9 cellular contexts compared by ENCODE assay signal in genomic region chr17:39928868-39929651, GRCh38. TPM values are rescaled to one million over a fixed set of nuclear protein-coding genes. Genes with fewer than 3 reads are reported as not detected.
DNase-seq lines count a peak whose midpoint lies in the region; ATAC-seq, FAIRE-seq and TF ChIP-seq lines count a peak whose summit lies in the region.
"Had no signal": no experiment of that assay in that cellular context is flagged by ENCODE, and none has a peak within 500 bp of the region (broad histone marks: within the 10 kb centered on the region; RNA-seq: fewer than 3 reads in every experiment).

No MANE protein-coding gene starts in this region.

- TF ChIP-seq POLR2A in erythroblast (IDR thresholded peaks at IDR 0.05; ENCODE audit: low read length), result no peak

- no peak overlapping the region for H3K4me3 Mint-ChIP-seq in effector memory CD8-positive, alpha-beta T cell

- H3K27me3 ChIP-seq in Panc1 (ENCODE audit: control insufficient read depth, insufficient read depth, low read length), result no peaks in the 10 kb centered on the region

- ATAC-seq in Panc1, result no peak
- ATAC-seq in GM21786 (IDR thresholded peaks at IDR 0.05; ENCODE audit: unreplicated experiment), result no peak
- ATAC-seq in effector memory CD8-positive, alpha-beta T cell (replicated peaks), result no peak

- no peaks in the 10 kb centered on the region for H3K27me3 Mint-ChIP-seq in effector memory CD8-positive, alpha-beta T cell

- in situ Hi-C loops in Panc1 (cut with HindIII; ENCODE audit: low pct_unique_long_range_greater_than_20kb, low sequenced_read_pairs), result no loop called here

- peaks cover 36% of the 10 kb centered on the region for H3K4me1 ChIP-seq in Panc1 (ENCODE audit: control insufficient read depth, insufficient read depth, low read length)

- DNase-seq in GM18507 (ENCODE audit: extremely low spot score, insufficient read length, low read depth), result no peak
- DNase-seq in Panc1 (ENCODE audit: low read depth, low spot score), result no peak
- DNase-seq in erythroblast (lab: John Stamatoyannopoulos, UW), result peak; percentile 57 to 68
- DNase-seq in renal cortical epithelial cell (ENCODE audit: low read depth), result peak; percentile 89
- DNase-seq in DMS153 (lab: John Stamatoyannopoulos, UW), result no peak
- DNase-seq in effector memory CD8-positive, alpha-beta T cell, result no peak
- DNase-seq in germinal center (ENCODE audit: low spot score), result no peak

- no peaks in the 10 kb centered on the region; the same call in 1 of the 2 replicates for H3K36me3 ChIP-seq in Panc1 (ENCODE audit: control insufficient read depth, insufficient read depth, low read length)

- H3K9me3 Mint-ChIP-seq in effector memory CD8-positive, alpha-beta T cell, result no peaks in the 10 kb centered on the region

- H3K9me3 ChIP-seq in Panc1 (ENCODE audit: control insufficient read depth, insufficient read depth, low read depth, low read length), result no peaks in the 10 kb centered on the region

- peak overlapping the region; percentile 88 for H3K27ac ChIP-seq in Panc1 (ENCODE audit: low read length)

- H3K4me1 Mint-ChIP-seq in effector memory CD8-positive, alpha-beta T cell (ENCODE audit: low read depth in 2 of 2), result peaks cover 34 to 36% of the 10 kb centered on the region in 2 donors

- peak overlapping the region in 1 of 2 experiments; percentile 77; a peak in 2 of 4 replicates for H3K4me3 ChIP-seq in Panc1 (ENCODE audit: low read depth in 2 of 2, low read length in 2 of 2)

- H3K27ac Mint-ChIP-seq in effector memory CD8-positive, alpha-beta T cell, result no peak overlapping the region

- CTCF ChIA-PET in Panc1 (lab: Charles Lee), result no interaction called here

- BruUV-seq in Panc1 (replicated peaks; lab: Mats Ljungman, UMichigan), result no TSS peak

- intact Hi-C loops in Panc1 (cut with micrococcal nuclease; ENCODE audit: unreplicated experiment), result no loop called here

- POLR2A ChIA-PET in Panc1 (lab: Charles Lee), result no interaction called here

- H3K36me3 Mint-ChIP-seq in effector memory CD8-positive, alpha-beta T cell (ENCODE audit: insufficient read depth), result peaks cover 30% of the 10 kb centered on the region

- no peak for TF ChIP-seq CTCF in Panc1 (IDR thresholded peaks at IDR 0.05)

- FAIRE-seq in GM18507 (lab: Jason Lieb, UNC), result peak; percentile 18
- FAIRE-seq: TTC549 had no signal

RNA-seq across cellular contexts. Expression of gene LRRC3C, which starts 1.5 kb away (rescaled TPM):
- not detected for total RNA-seq in Panc1 (2021; ENCODE audit: unreplicated experiment)
- polyA plus RNA-seq in Panc1 (2012; ENCODE audit: insufficient read length), result not detected
- total RNA-seq in renal cortical epithelial cell, result not detected in 2 replicates

RNA-seq across cellular contexts. Expression of gene ORMDL3, which starts 1.7 kb away (rescaled TPM):
- total RNA-seq in Panc1 (2021; ENCODE audit: unreplicated experiment) (55.1 TPM), renal cortical epithelial cell (55.2 and 89.6 TPM in 2 replicates)
- polyA plus RNA-seq in Panc1 (2012; ENCODE audit: insufficient read length), result 104 TPM

RNA-seq across cellular contexts. Expression of gene GSDMB, which starts 10.6 kb away (rescaled TPM):
- total RNA-seq in Panc1 (2021; ENCODE audit: unreplicated experiment) (2.9 TPM), renal cortical epithelial cell (0.35 and 2.2 TPM in 2 replicates)
- 2.2 TPM for polyA plus RNA-seq in Panc1 (2012; ENCODE audit: insufficient read length)

RNA-seq across cellular contexts. Expression of gene GSDMA, which starts 33.7 kb away (rescaled TPM):
- total RNA-seq in Panc1 (2021; ENCODE audit: unreplicated experiment) (not detected), renal cortical epithelial cell (not detected in 2 replicates)
- not detected for polyA plus RNA-seq in Panc1 (2012; ENCODE audit: insufficient read length)

RNA-seq across cellular contexts. Expression of gene PSMD3, which starts 51.5 kb away (rescaled TPM):
- total RNA-seq in Panc1 (2021; ENCODE audit: unreplicated experiment), result 175 TPM
- 244 TPM for polyA plus RNA-seq in Panc1 (2012; ENCODE audit: insufficient read length)
- 89.6 and 121 TPM in 2 replicates for total RNA-seq in renal cortical epithelial cell

Comparison
In these comparisons a context has a peak if more than half of its experiments do, and no peak if none do; other contexts are left out.
1. DNase-seq: peak in erythroblast (2 of 2) and renal cortical epithelial cell (single experiment); none in GM18507 (single experiment), Panc1 (single experiment), DMS153 (single experiment), effector memory CD8-positive, alpha-beta T cell (0 of 3) and germinal center (single experiment).